ENCODE assay signal across 9 cellular contexts in genomic region chr3:147393261-147393964, GRCh38. TPM values are rescaled to one million over a fixed set of nuclear protein-coding genes. Genes with fewer than 3 reads are reported as not detected.
DNase-seq lines count a peak whose midpoint lies in the region; ATAC-seq and FAIRE-seq lines count a peak whose summit lies in the region.
"Had no signal": no experiment of that assay in that cellular context is flagged by ENCODE, and none has a peak within 500 bp of the region (broad histone marks: within the 10 kb centered on the region; RNA-seq: fewer than 3 reads in every experiment).

No MANE protein-coding gene starts in this region.

- H3K9ac ChIP-seq in adipocyte (ENCODE audit: low read length) (no peak overlapping the region), iPS-15b (ENCODE audit: low read depth, low read length) (peak overlapping the region; percentile 70), skeletal muscle satellite cell (ENCODE audit: low read depth, low read length) (peak overlapping the region; percentile 82)

- DNase-seq in H4 (ENCODE audit: low spot score), result peak; percentile 83
- no peak for DNase-seq in adipocyte (ENCODE audit: low read depth)
- DNase-seq in small intestine, result no peak
- DNase-seq in activated T-cell treated with anti-CD3 and anti-CD28 coated beads, Interleukin-2, amount 50 U/mL, for 1 hour, result no peak

- H3K27me3 ChIP-seq in adipocyte (replicated peaks; ENCODE audit: control insufficient read depth, insufficient read depth, low read length), result peaks cover 83% of the 10 kb centered on the region
- peaks cover 94% of the 10 kb centered on the region for H3K27me3 ChIP-seq in iPS-15b (ENCODE audit: control insufficient read depth, insufficient read depth, low read length)
- no peaks in the 10 kb centered on the region for H3K27me3 ChIP-seq in skeletal muscle satellite cell (ENCODE audit: control insufficient read depth, insufficient read depth, low read length)
- peaks cover 4 to 81% of the 10 kb centered on the region in 2 donors for H3K27me3 ChIP-seq in small intestine (ENCODE audit: control insufficient read depth in 2 of 2, insufficient read depth in 2 of 2, low read length in 2 of 2)

- peak overlapping the region; percentile 93 for H3K4me2 ChIP-seq in skeletal muscle satellite cell (ENCODE audit: low read length)

- no peak for FAIRE-seq in small intestine (lab: Jason Lieb, UNC)
- FAIRE-seq: GM12892 had no signal

- peak overlapping the region; percentile 76 for H3K4me3 ChIP-seq in adipocyte (ENCODE audit: low read length)
- peak overlapping the region; percentile 60 for H3K4me3 ChIP-seq in iPS-15b (ENCODE audit: low read depth, low read length)
- H3K4me3 ChIP-seq in skeletal muscle satellite cell (ENCODE audit: low read length), result peak overlapping the region; percentile 73
- peak overlapping the region in 1 of 2 donors; percentile 9 for H3K4me3 ChIP-seq in small intestine (ENCODE audit: low read depth in 1 of 2, low read length in 2 of 2)

- H3K4me1 ChIP-seq in adipocyte (ENCODE audit: control insufficient read depth, insufficient read depth, low read length), result peaks cover 11% of the 10 kb centered on the region
- peaks cover 11% of the 10 kb centered on the region for H3K4me1 ChIP-seq in iPS-15b (ENCODE audit: control insufficient read depth, insufficient read depth, low read length)
- H3K4me1 ChIP-seq in skeletal muscle satellite cell (ENCODE audit: control insufficient read depth, insufficient read depth, low read length), result peaks cover 11% of the 10 kb centered on the region
- no peaks in the 10 kb centered on the region for H3K4me1 ChIP-seq in small intestine (ENCODE audit: control insufficient read depth in 2 of 2, insufficient read depth in 1 of 2, low read depth in 1 of 2, low read length in 1 of 2)

- 8 to 15% (median 14%) methylated on average over 44 to 54 of the region's 54 CpGs for WGBS in small intestine, 3 donors

- H3K36me3 ChIP-seq in adipocyte (ENCODE audit: control insufficient read depth, insufficient read depth, low read length, severe bottlenecking) (no peaks in the 10 kb centered on the region), iPS-15b (ENCODE audit: control insufficient read depth, insufficient read depth, low read length) (no peaks in the 10 kb centered on the region), skeletal muscle satellite cell (ENCODE audit: insufficient read depth, low read length) (no peaks in the 10 kb centered on the region), small intestine (ENCODE audit: control insufficient read depth in 2 of 2, insufficient read depth in 2 of 2, low read length in 2 of 2) (no peaks in the 10 kb centered on the region)

- H3K27ac ChIP-seq in small intestine (ENCODE audit: low read depth in 1 of 2, low read length in 1 of 2), result no peak overlapping the region

- ATAC-seq in HG03196 (IDR thresholded peaks at IDR 0.05; ENCODE audit: unreplicated experiment) (no peak), HG03342 (IDR thresholded peaks at IDR 0.05; ENCODE audit: unreplicated experiment) (no peak)

- H3K9me3 ChIP-seq in adipocyte (ENCODE audit: control insufficient read depth, low read length) (peaks cover 11% of the 10 kb centered on the region), iPS-15b (ENCODE audit: control insufficient read depth, insufficient read depth, low read length) (no peaks in the 10 kb centered on the region), skeletal muscle satellite cell (replicated peaks; ENCODE audit: low read length) (no peaks in the 10 kb centered on the region), small intestine (ENCODE audit: control insufficient read depth, low read depth) (peaks cover 3% of the 10 kb centered on the region)

RNA-seq across cellular contexts. Expression of gene ZIC4, which starts 12.9 kb away (rescaled TPM):
- total RNA-seq in H4 (2014; rRNA removed; shearing (Covaris generic)), result 0.21 TPM in 1 of 2 replicates, not detected in the other
- total RNA-seq in skeletal muscle satellite cell (2012; rRNA removed), result 0.44 TPM in 1 of 2 replicates, not detected in the other
- polyA plus RNA-seq in small intestine, result not detected

RNA-seq across cellular contexts. Expression of gene ZIC1, which starts 15.8 kb away (rescaled TPM):
- total RNA-seq in H4 (2014; rRNA removed; shearing (Covaris generic)), result 20.8 and 34.1 TPM in 2 replicates
- under 0.01 and 1.1 TPM in 2 replicates for total RNA-seq in skeletal muscle satellite cell (2012; rRNA removed)
- not detected for polyA plus RNA-seq in small intestine
